23 cellular contexts compared by ENCODE assay signal in the genomic region with DNA sequence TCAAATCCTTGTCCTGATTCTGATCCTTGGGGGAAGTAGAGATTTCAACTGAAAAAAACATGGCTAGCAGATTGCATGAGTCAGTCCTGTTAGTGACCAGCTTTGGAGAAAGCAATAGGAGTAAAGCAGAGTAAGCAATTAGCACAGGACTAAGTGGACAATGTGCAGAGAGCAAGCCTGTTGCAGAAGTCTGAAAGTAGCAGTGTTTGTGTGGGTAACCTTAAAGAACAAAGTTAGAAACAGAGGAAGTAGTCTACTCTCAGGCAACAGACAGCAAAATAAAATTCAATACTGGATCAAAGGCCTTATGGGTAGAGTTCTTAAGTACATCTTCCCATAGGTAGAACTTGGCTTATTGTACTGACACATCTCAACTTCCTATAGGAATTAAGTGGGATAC.
"Had no signal": no experiment of that assay in that cellular context is flagged by ENCODE, and none has a peak within 500 bp of the region (broad histone marks: within the 10 kb centered on the region; RNA-seq: fewer than 3 reads in every experiment).

No MANE protein-coding gene starts in this region.

- ATAC-seq: esophagus mucosa; heart right ventricle; left lobe of liver; naive thymus-derived CD4-positive, alpha-beta T cell; right cardiac atrium; stimulated activated effector memory CD8-positive, alpha-beta T cell treated with anti-CD3 and anti-CD28 coated beads, Interleukin-12 subunit alpha, Interleukin-12 subunit beta, amount 100 ng/mL, for 72 hours; stimulated activated naive CD8-positive, alpha-beta T cell treated with anti-CD3 and anti-CD28 coated beads, Interleukin-15, Interleukin-2, amounts not matched to agents 100 U/mL and 50 U/mL, for 24 hours had no signal

- H3K4me3 Mint-ChIP-seq: naive thymus-derived CD4-positive, alpha-beta T cell; nephron progenitor cell; stimulated activated effector memory CD8-positive, alpha-beta T cell treated with anti-CD3 and anti-CD28 coated beads, Interleukin-12 subunit alpha, Interleukin-12 subunit beta, amount 100 ng/mL, for 72 hours; type B pancreatic cell had no signal

- H3K4me1 Mint-ChIP-seq: naive thymus-derived CD4-positive, alpha-beta T cell; nephron progenitor cell; stimulated activated effector memory CD8-positive, alpha-beta T cell treated with anti-CD3 and anti-CD28 coated beads, Interleukin-12 subunit alpha, Interleukin-12 subunit beta, amount 100 ng/mL, for 72 hours had no signal

- H3K27me3 ChIP-seq: colonic mucosa, heart right ventricle, neutrophil, suprapubic skin, thyroid gland had no signal

- H3K4me1 ChIP-seq: colonic mucosa, heart right ventricle, suprapubic skin, thyroid gland had no signal

- FAIRE-seq: endothelial cell of umbilical vein, islet of Langerhans, urothelium cell line had no signal

- DNase-seq: colonic mucosa; dermis blood vessel endothelial cell; heart right ventricle; hypothalamus; kidney glomerular epithelial cell; mammary epithelial cell; naive thymus-derived CD4-positive, alpha-beta T cell; nephron progenitor cell; posterior cingulate gyrus; right cardiac atrium; stimulated activated CD4-positive, alpha-beta T cell treated with anti-CD3 and anti-CD28 coated beads, Interleukin-4, amount 100 ng/mL, for 1 hour; stimulated activated CD8-positive, alpha-beta memory T cell treated with anti-CD3 and anti-CD28 coated beads, Interleukin-4, amount 100 ng/mL, for 48 hours; stimulated activated naive CD8-positive, alpha-beta T cell treated with anti-CD3 and anti-CD28 coated beads, Interleukin-15, Interleukin-2, amounts not matched to agents 100 U/mL and 50 U/mL, for 24 hours; thyroid gland had no signal

- H3K9me3 ChIP-seq: colonic mucosa, neutrophil, suprapubic skin, thyroid gland had no signal

- H3K36me3 Mint-ChIP-seq: naive thymus-derived CD4-positive, alpha-beta T cell; stimulated activated effector memory CD8-positive, alpha-beta T cell treated with anti-CD3 and anti-CD28 coated beads, Interleukin-12 subunit alpha, Interleukin-12 subunit beta, amount 100 ng/mL, for 72 hours; type B pancreatic cell had no signal

- H3K36me3 ChIP-seq: colonic mucosa, heart right ventricle, neutrophil, suprapubic skin, thyroid gland had no signal

- H3K4me3 ChIP-seq: colonic mucosa, heart right ventricle, suprapubic skin, thyroid gland had no signal

- H3K27ac ChIP-seq: colonic mucosa, heart right ventricle, neutrophil, suprapubic skin, thyroid gland had no signal

- H3K27me3 Mint-ChIP-seq: naive thymus-derived CD4-positive, alpha-beta T cell; type B pancreatic cell had no signal

- H3K27ac Mint-ChIP-seq: naive thymus-derived CD4-positive, alpha-beta T cell; nephron progenitor cell; stimulated activated effector memory CD8-positive, alpha-beta T cell treated with anti-CD3 and anti-CD28 coated beads, Interleukin-12 subunit alpha, Interleukin-12 subunit beta, amount 100 ng/mL, for 72 hours; type B pancreatic cell had no signal

- H3K9me3 Mint-ChIP-seq: nephron progenitor cell, type B pancreatic cell had no signal
